22 cellular contexts compared by ENCODE assay signal in genomic region chr18:77135339-77136075, GRCh38. TPM values are rescaled to one million over a fixed set of nuclear protein-coding genes. Genes with fewer than 3 reads are reported as not detected.
DNase-seq lines count a peak whose midpoint lies in the region; ATAC-seq lines count a peak whose summit lies in the region.
"Had no signal": no experiment of that assay in that cellular context is flagged by ENCODE, and none has a peak within 500 bp of the region (broad histone marks: within the 10 kb centered on the region; RNA-seq: fewer than 3 reads in every experiment).

No MANE protein-coding gene starts in this region.

- H3K4me1 ChIP-seq in CD4-positive, CD25-positive, alpha-beta regulatory T cell (ENCODE audit: control insufficient read depth, insufficient read depth, low read length, poor library complexity, severe bottlenecking), result peaks cover 33% of the 10 kb centered on the region
- H3K4me1 ChIP-seq: HAP-1 had no signal

- peak overlapping the region; percentile 6 to 71 (median 58) for H3K27ac Mint-ChIP-seq in CD4-positive, CD25-positive, alpha-beta regulatory T cell
- peak overlapping the region; percentile 24 for H3K27ac Mint-ChIP-seq in T-helper 17 cell
- peak overlapping the region in 6 of 10 donors; percentile 28 to 80 (median 48) for H3K27ac Mint-ChIP-seq in naive thymus-derived CD8-positive, alpha-beta T cell

- H3K27ac ChIP-seq in CD4-positive, CD25-positive, alpha-beta regulatory T cell (ENCODE audit: insufficient read depth, low read length, poor library complexity, severe bottlenecking), result no peak overlapping the region
- H3K27ac ChIP-seq: C4-2B had no signal

- H3K36me3 ChIP-seq in CD4-positive, CD25-positive, alpha-beta regulatory T cell (ENCODE audit: control insufficient read depth, insufficient read depth, low read length), result no peaks in the 10 kb centered on the region
- H3K36me3 ChIP-seq: HAP-1, MG63 had no signal

- H3K9me3 ChIP-seq in CD4-positive, CD25-positive, alpha-beta regulatory T cell (ENCODE audit: control insufficient read depth in 2 of 2, low read length in 2 of 2), result no peaks in the 10 kb centered on the region
- H3K9me3 ChIP-seq in T-helper 17 cell (ENCODE audit: control insufficient read depth, low read length, poor library complexity, severe bottlenecking), result no peaks in the 10 kb centered on the region
- H3K9me3 ChIP-seq: HAP-1, MG63 had no signal

- ATAC-seq in CD4-positive, CD25-positive, alpha-beta regulatory T cell (ENCODE audit: low read depth in 2 of 2), result no peak
- ATAC-seq in T-helper 17 cell, result no peak
- ATAC-seq in naive thymus-derived CD8-positive, alpha-beta T cell, result no peak
- ATAC-seq in GM18498 (IDR thresholded peaks at IDR 0.05; ENCODE audit: unreplicated experiment), result no peak
- ATAC-seq in GM18907 (IDR thresholded peaks at IDR 0.05; ENCODE audit: unreplicated experiment), result no peak
- no peak for ATAC-seq in HG03175 (IDR thresholded peaks at IDR 0.05; ENCODE audit: unreplicated experiment)

- peaks cover 3% of the 10 kb centered on the region for H3K36me3 Mint-ChIP-seq in CD4-positive, CD25-positive, alpha-beta regulatory T cell
- no peaks in the 10 kb centered on the region for H3K36me3 Mint-ChIP-seq in T-helper 17 cell (ENCODE audit: low read depth)
- no peaks in the 10 kb centered on the region for H3K36me3 Mint-ChIP-seq in naive thymus-derived CD8-positive, alpha-beta T cell
- H3K36me3 Mint-ChIP-seq: IgD-negative memory B cell had no signal

- no peaks in the 10 kb centered on the region for H3K27me3 ChIP-seq in CD4-positive, CD25-positive, alpha-beta regulatory T cell (ENCODE audit: control insufficient read depth, insufficient read depth, low read length)
- H3K27me3 ChIP-seq: MG63 had no signal

- peaks cover 11 to 51% (median 35%) of the 10 kb centered on the region in 4 donors for H3K4me1 Mint-ChIP-seq in CD4-positive, CD25-positive, alpha-beta regulatory T cell
- H3K4me1 Mint-ChIP-seq in T-helper 17 cell, result peaks cover 26% of the 10 kb centered on the region
- H3K4me1 Mint-ChIP-seq in naive thymus-derived CD8-positive, alpha-beta T cell, result peaks cover 28 to 49% (median 42%) of the 10 kb centered on the region in 4 donors

- H3K4me3 ChIP-seq in CD4-positive, CD25-positive, alpha-beta regulatory T cell (ENCODE audit: low read depth, low read length), result no peak overlapping the region
- H3K4me3 ChIP-seq: HAP-1, MG63 had no signal

- H3K27me3 Mint-ChIP-seq in CD4-positive, CD25-positive, alpha-beta regulatory T cell, result no peaks in the 10 kb centered on the region
- no peaks in the 10 kb centered on the region for H3K27me3 Mint-ChIP-seq in T-helper 17 cell
- no peaks in the 10 kb centered on the region for H3K27me3 Mint-ChIP-seq in naive thymus-derived CD8-positive, alpha-beta T cell
- H3K27me3 Mint-ChIP-seq: IgD-negative memory B cell had no signal

- H3K4me3 Mint-ChIP-seq in CD4-positive, CD25-positive, alpha-beta regulatory T cell, result peak overlapping the region in 3 of 4 donors; percentile 9 to 96 (median 16)
- H3K4me3 Mint-ChIP-seq in T-helper 17 cell, result no peak overlapping the region
- H3K4me3 Mint-ChIP-seq in naive thymus-derived CD8-positive, alpha-beta T cell, result no peak overlapping the region

- POLR2A ChIA-PET in naive thymus-derived CD8-positive, alpha-beta T cell (lab: Charles Lee), result no interaction called here

- peaks cover 0 to 3% (median 0%) of the 10 kb centered on the region in 7 donors for H3K9me3 Mint-ChIP-seq in CD4-positive, CD25-positive, alpha-beta regulatory T cell
- H3K9me3 Mint-ChIP-seq in naive thymus-derived CD8-positive, alpha-beta T cell, result peaks cover 0 to 2% (median 0%) of the 10 kb centered on the region in 9 donors
- H3K9me3 Mint-ChIP-seq: IgD-negative memory B cell had no signal

- peak; percentile 39 for DNase-seq in activated CD8-positive, alpha-beta memory T cell treated with anti-CD3 and anti-CD28 coated beads, Interleukin-2, amount 50 U/mL, for 48 hours
- no peak for DNase-seq in activated CD8-positive, alpha-beta memory T cell treated with anti-CD3 and anti-CD28 coated beads for 24 hours
- DNase-seq in CD4-positive, CD25-positive, alpha-beta regulatory T cell, result no peak
- DNase-seq in T-helper 17 cell, result no peak
- DNase-seq in naive thymus-derived CD8-positive, alpha-beta T cell, result no peak
- DNase-seq: DMS 273 treated with DMSO at 0.1 percent for 48 hours; Karpas-422; MG63; NCI-H1105; NCI-H2081; NCI-H2171 treated with DMSO at 0.1 percent for 48 hours; NCI-H446; NK-92 treated with Interleukin-12 subunit alpha and Interleukin-12 subunit beta, amount 100 ng/mL, for 24 hours; OCI-M1; Right ventricle myocardium superior had no signal

RNA-seq across cellular contexts. Expression of gene MBP, which starts 2.9 kb away (rescaled TPM):
- total RNA-seq in CD4-positive, CD25-positive, alpha-beta regulatory T cell, result 172 TPM
- 100 to 1,000 TPM; 134 to 145 (median 141) TPM for polyA plus RNA-seq in CD4-positive, CD25-positive, alpha-beta regulatory T cell
- 100 to 1,000 TPM in 1 of 2 donors, 10 to 100 TPM in 1; 97.7 to 127 TPM for total RNA-seq in T-helper 17 cell
- total RNA-seq in naive thymus-derived CD8-positive, alpha-beta T cell, result 100 to 1,000 TPM in 1 of 2 experiments, 10 to 100 TPM in 1; 99.9 to 108 TPM
- 100 to 1,000 TPM in 2 of 3 donors, 10 to 100 TPM in 1; 89.2 to 148 (median 105) TPM for polyA plus RNA-seq in naive thymus-derived CD8-positive, alpha-beta T cell
- total RNA-seq: A673 had no signal

Comparison
In these comparisons a context has a peak if more than half of its experiments do, and no peak if none do; other contexts are left out.
1. H3K4me3 Mint-ChIP-seq: peak in CD4-positive, CD25-positive, alpha-beta regulatory T cell (3 of 4); none in T-helper 17 cell (single experiment) and naive thymus-derived CD8-positive, alpha-beta T cell (0 of 10).
2. Peak in every context shown above with its lines, with median percentiles within 50 percentile points of each other: H3K27ac Mint-ChIP-seq.